In the genomic region with DNA sequence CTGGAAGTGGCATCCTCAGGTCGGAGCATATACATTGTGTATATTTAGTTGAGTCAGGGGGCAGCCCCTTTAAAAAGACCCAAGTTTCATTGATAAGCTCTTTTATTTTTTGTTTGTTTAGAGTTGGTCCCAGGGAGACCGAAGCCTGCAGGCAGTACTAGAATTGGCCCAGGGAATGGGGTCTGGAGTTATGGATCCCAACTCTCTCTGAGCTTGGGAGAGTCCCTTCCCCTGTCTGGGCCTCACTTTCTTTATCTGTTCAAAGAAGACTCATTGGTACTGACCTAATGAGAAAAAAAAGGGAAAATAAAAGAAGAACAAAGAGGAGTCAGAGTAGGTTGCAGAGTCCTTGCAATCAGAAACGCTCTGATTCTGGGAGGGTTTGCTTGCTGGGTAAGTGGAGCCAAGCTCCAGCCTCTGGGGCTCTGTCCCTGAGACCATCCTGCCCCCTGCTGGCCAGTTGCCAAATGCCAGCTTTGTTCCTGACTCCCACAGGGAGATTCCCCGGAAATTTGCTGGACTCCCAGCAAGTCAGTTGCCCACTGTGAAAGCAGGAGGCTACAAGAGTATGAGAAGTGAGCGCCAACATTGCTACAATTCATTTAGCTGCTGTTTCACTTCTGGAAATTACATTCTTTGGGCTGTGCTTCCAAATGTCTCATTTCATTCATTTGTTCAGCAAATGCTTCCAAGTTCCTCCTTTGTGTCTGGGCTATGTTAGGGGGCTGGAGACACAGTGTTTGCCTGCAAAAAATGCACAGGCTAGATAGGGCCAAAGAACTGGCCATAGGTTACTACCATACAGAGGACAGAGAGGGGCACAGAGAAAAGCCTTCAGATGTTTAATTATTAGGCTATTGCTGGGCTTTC, we compare ENCODE assay signal across 8 cellular contexts.
DNase-seq lines count a peak whose midpoint lies in the region; ATAC-seq, FAIRE-seq and TF ChIP-seq lines count a peak whose summit lies in the region.

No MANE protein-coding gene starts in this region.

- no peaks in the 10 kb centered on the region for H3K36me3 ChIP-seq in pancreas

- H3K27ac Mint-ChIP-seq in activated T-cell treated with anti-CD3 and anti-CD28 coated beads, Interleukin-2, amount 50 U/mL, for 24 hours, result no peak overlapping the region

- H3K4me3 ChIP-seq in fibroblast of pulmonary artery (replicated peaks; ENCODE audit: low read depth, low read length) (no peak overlapping the region), pancreas (no peak overlapping the region)

- no peak overlapping the region for H3K4me3 Mint-ChIP-seq in activated T-cell treated with anti-CD3 and anti-CD28 coated beads, Interleukin-2, amount 50 U/mL, for 24 hours

- H3K27me3 ChIP-seq in pancreas, result no peaks in the 10 kb centered on the region

- no peaks in the 10 kb centered on the region for H3K4me1 Mint-ChIP-seq in activated T-cell treated with anti-CD3 and anti-CD28 coated beads, Interleukin-2, amount 50 U/mL, for 24 hours (ENCODE audit: low read depth)

- no peaks in the 10 kb centered on the region for H3K36me3 Mint-ChIP-seq in activated T-cell treated with anti-CD3 and anti-CD28 coated beads, Interleukin-2, amount 50 U/mL, for 24 hours (ENCODE audit: low read depth)

- DNase-seq in HS-5 (ENCODE audit: low read depth), result peak; percentile 18
- peak; percentile 83 for DNase-seq in OCI-M1 (lab: John Stamatoyannopoulos, UW)
- peak; percentile 78 for DNase-seq in activated T-cell treated with anti-CD3 and anti-CD28 coated beads, Interleukin-2, amount 50 U/mL, for 24 hours
- DNase-seq in fibroblast of pulmonary artery (ENCODE audit: low read depth), result peak; percentile 86
- DNase-seq in pancreas, result peak in 4 of 6 donors; percentile 32 to 80 (median 42)
- DNase-seq in urothelium cell line (ENCODE audit: low spot score), result peak; percentile 81

- ATAC-seq in pancreas (peak in 2 of 4 donors; percentile 35 to 45), GM21447 (IDR thresholded peaks at IDR 0.05; ENCODE audit: unreplicated experiment) (no peak)

- H3K4me1 ChIP-seq in pancreas, result no peaks in the 10 kb centered on the region

- H3K9me3 Mint-ChIP-seq in activated T-cell treated with anti-CD3 and anti-CD28 coated beads, Interleukin-2, amount 50 U/mL, for 24 hours, result no peaks in the 10 kb centered on the region

- 44 to 45% methylated on average over 5 of the region's 5 CpGs for WGBS in pancreas, 2 donors

- intact Hi-C loops in pancreas (cut with DNase I), result no loop called here

- H3K27ac ChIP-seq in pancreas, result no peak overlapping the region

- no peaks in the 10 kb centered on the region for H3K27me3 Mint-ChIP-seq in activated T-cell treated with anti-CD3 and anti-CD28 coated beads, Interleukin-2, amount 50 U/mL, for 24 hours

- H3K9me3 ChIP-seq in pancreas, result no peaks in the 10 kb centered on the region

- FAIRE-seq in pancreas (lab: Jason Lieb, UNC), result no peak
- FAIRE-seq in urothelium cell line (lab: Jason Lieb, UNC), result no peak

- peak; percentile 88 for TF ChIP-seq CTCF in GM12801 (IDR thresholded peaks at IDR 0.05; ENCODE audit: extremely low read depth, insufficient read length)
- peak; percentile 84 for TF ChIP-seq CTCF in fibroblast of pulmonary artery (IDR thresholded peaks at IDR 0.05; ENCODE audit: low read length, missing control alignments)
- TF ChIP-seq CTCF in pancreas (IDR thresholded peaks at IDR 0.05), result peak in 1 of 4 donors; percentile 14

Comparison
In these comparisons a context has a peak if more than half of its experiments do, and no peak if none do; other contexts are left out.
1. DNase-seq: peak in every context shown above with its lines; median percentile 86 in fibroblast of pulmonary artery; 83 in OCI-M1; 81 in urothelium cell line; 78 in activated T-cell treated with anti-CD3 and anti-CD28 coated beads, Interleukin-2, amount 50 U/mL, for 24 hours; 42 in pancreas; 18 in HS-5.